ENCODE assay signal across 1 cellular context in genomic region chr16:4010225-4011158, GRCh38.
TF ChIP-seq lines count a peak whose summit lies in the region.

No MANE protein-coding gene starts in this region.

TF ChIP-seq in WTC11, 78 proteins besides CTCF, POLR2A, EP300 and RAD21 (continued from another document):
- TF ChIP-seq ZNF281 (CRISPR knock-in tag; IDR thresholded peaks at IDR 0.05) (no peak), CREB1 (CRISPR knock-in tag; IDR thresholded peaks at IDR 0.05) (no peak), TCF7 (CRISPR knock-in tag; IDR thresholded peaks at IDR 0.05; ENCODE audit: low read depth) (no peak), IRF1 (CRISPR knock-in tag; IDR thresholded peaks at IDR 0.05) (no peak), SP1 (CRISPR knock-in tag; conservative IDR thresholded peaks at IDR 0.05) (no peak), CREM (CRISPR knock-in tag; IDR thresholded peaks at IDR 0.05) (no peak), NFE2L1 (CRISPR knock-in tag; IDR thresholded peaks at IDR 0.05) (no peak), ATF3 (CRISPR knock-in tag; conservative IDR thresholded peaks at IDR 0.05) (no peak)
